16 cellular contexts compared by ENCODE assay signal in the genomic region with DNA sequence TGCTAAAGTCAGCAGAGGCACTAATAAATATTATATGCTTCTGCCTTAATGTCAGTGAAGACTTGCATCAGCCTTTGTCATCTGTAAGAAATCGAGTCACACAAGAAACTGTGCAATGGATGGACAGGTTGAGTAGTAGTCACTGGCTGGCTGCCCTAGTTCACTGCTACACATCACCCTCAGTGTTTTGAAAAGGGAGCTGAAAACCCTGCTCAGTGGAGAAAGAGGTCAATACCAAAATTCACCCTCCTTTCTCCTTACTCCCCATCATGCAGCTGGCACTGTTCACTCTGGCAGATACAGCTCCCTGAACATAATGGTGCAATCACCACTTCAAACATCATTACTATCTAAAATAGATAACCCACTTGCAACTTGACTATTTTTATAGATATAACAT. TPM values are rescaled to one million over a fixed set of nuclear protein-coding genes. Genes with fewer than 3 reads are reported as not detected.
DNase-seq lines count a peak whose midpoint lies in the region; ATAC-seq and TF ChIP-seq lines count a peak whose summit lies in the region.
"Had no signal": no experiment of that assay in that cellular context is flagged by ENCODE, and none has a peak within 500 bp of the region (broad histone marks: within the 10 kb centered on the region; RNA-seq: fewer than 3 reads in every experiment).

No MANE protein-coding gene starts in this region.

- POLR2A ChIA-PET in MCF 10A (lab: Yijun Ruan, JAX) = interaction anchor here (1.5 to 2.1 kb wide), 2 partner anchors 19 to 67 kb away, joined by 7 to 10 read pairs; no protein-coding TSS in a partner anchor

- no peak overlapping the region for H3K4me2 ChIP-seq in MM.1S (ENCODE audit: low read depth, low read length)

- H3F3A ChIP-seq in MM.1S (ENCODE audit: insufficient read depth, low read length) = peaks cover 2% of the 10 kb centered on the region; the same call in 1 of the 2 replicates

- H3K4me1 ChIP-seq in breast epithelium (no peaks in the 10 kb centered on the region), MM.1S (ENCODE audit: low read length) (no peaks in the 10 kb centered on the region), HAP-1 (no peaks in the 10 kb centered on the region), sigmoid colon (peaks cover 0 to 30% (median 15%) of the 10 kb centered on the region in 4 donors)

- no peaks in the 10 kb centered on the region for H3K36me3 ChIP-seq in breast epithelium
- H3K36me3 ChIP-seq in MM.1S (replicated peaks; ENCODE audit: insufficient read depth, low read length) = no peaks in the 10 kb centered on the region
- H3K36me3 ChIP-seq in HAP-1 (replicated peaks) = no peaks in the 10 kb centered on the region
- H3K36me3 ChIP-seq in sigmoid colon = no peaks in the 10 kb centered on the region

- H3K9me3 Mint-ChIP-seq in MCF 10A (ENCODE audit: unreplicated experiment) = no peaks in the 10 kb centered on the region
- H3K9me3 Mint-ChIP-seq: CD4-positive, alpha-beta T cell; HFFc6 had no signal

- no peaks in the 10 kb centered on the region for H3K27me3 Mint-ChIP-seq in MCF 10A (ENCODE audit: insufficient read depth, unreplicated experiment)

- no peak overlapping the region for H2AFZ ChIP-seq in MM.1S (ENCODE audit: low read length)

- no peaks in the 10 kb centered on the region for H3K36me3 Mint-ChIP-seq in MCF 10A (ENCODE audit: insufficient read depth, unreplicated experiment)

- TF ChIP-seq POLR2A in breast epithelium (IDR thresholded peaks at IDR 0.05) (no peak), sigmoid colon (IDR thresholded peaks at IDR 0.05) (no peak)

- TF ChIP-seq EP300 in sigmoid colon (IDR thresholded peaks at IDR 0.05) = no peak

- no TSS peak for BruUV-seq in MCF 10A (replicated peaks; lab: Mats Ljungman, UMichigan)

- H3K4me1 Mint-ChIP-seq in MCF 10A (ENCODE audit: insufficient read depth, unreplicated experiment) = peaks cover 39% of the 10 kb centered on the region

- H3K27ac Mint-ChIP-seq in MCF 10A (ENCODE audit: low read depth, unreplicated experiment) = no peak overlapping the region
- H3K27ac Mint-ChIP-seq: CD4-positive, alpha-beta T cell; HFFc6 had no signal

- 82 to 91% methylated on average over 1 of the region's 1 CpG for WGBS in sigmoid colon, 2 donors

- H4K20me1 ChIP-seq in MM.1S (ENCODE audit: insufficient read depth, low read length) = no peaks in the 10 kb centered on the region

- H3K9me2 ChIP-seq in MM.1S (replicated peaks; ENCODE audit: insufficient read depth, low read length) = no peaks in the 10 kb centered on the region

- in situ Hi-C loops in HAP-1 (cut with MboI; ENCODE audit: low sequenced_read_pairs) = no loop called here

- CTCF ChIA-PET in MCF 10A (lab: Yijun Ruan, JAX) = interaction anchor here (0.6 to 1.3 kb wide), 4 partner anchors 10 to 160 kb away, joined by 3 read pairs; no protein-coding TSS in a partner anchor

- H3K4me3 ChIP-seq in breast epithelium = no peak overlapping the region
- H3K4me3 ChIP-seq in MM.1S (ENCODE audit: low read length) = no peak overlapping the region
- no peak overlapping the region for H3K4me3 ChIP-seq in HAP-1
- no peak overlapping the region for H3K4me3 ChIP-seq in sigmoid colon

- DNase-seq in MCF 10A (ENCODE audit: unreplicated experiment) = peak; percentile 46
- DNase-seq in breast epithelium (ENCODE audit: low spot score in 2 of 2) = no peak
- DNase-seq in cerebellar cortex (ENCODE audit: low spot score) = peak; percentile 79
- DNase-seq in MM.1S = no peak
- no peak for DNase-seq in HAP-1 (ENCODE audit: low spot score in 2 of 2)
- no peak for DNase-seq in sigmoid colon
- DNase-seq: 8988T; AML-193; CD4-positive, alpha-beta T cell; DMS79; GOT3; HCEC 1CT; HFFc6 had no signal

- ATAC-seq in esophagus mucosa (peak; percentile 37), GM21381 (IDR thresholded peaks at IDR 0.05; ENCODE audit: unreplicated experiment) (no peak)

- no peaks in the 10 kb centered on the region for H3K27me3 ChIP-seq in breast epithelium
- no peaks in the 10 kb centered on the region for H3K27me3 ChIP-seq in MM.1S (replicated peaks; ENCODE audit: insufficient read depth, low read length)
- H3K27me3 ChIP-seq in HAP-1 (ENCODE audit: low read depth) = peaks cover 28% of the 10 kb centered on the region
- no peaks in the 10 kb centered on the region for H3K27me3 ChIP-seq in sigmoid colon

- TF ChIP-seq CTCF in MCF 10A (IDR thresholded peaks at IDR 0.05; ENCODE audit: unreplicated experiment) = no peak
- TF ChIP-seq CTCF in breast epithelium (IDR thresholded peaks at IDR 0.05) = no peak
- TF ChIP-seq CTCF in MM.1S (IDR thresholded peaks at IDR 0.05; ENCODE audit: low read length) = no peak
- no peak for TF ChIP-seq CTCF in sigmoid colon (IDR thresholded peaks at IDR 0.05)

- H3K9ac ChIP-seq in MM.1S (ENCODE audit: low read length) = no peak overlapping the region

- H3K79me2 ChIP-seq in MM.1S (ENCODE audit: low read length) = no peaks in the 10 kb centered on the region

- H3K9me3 ChIP-seq in breast epithelium (no peaks in the 10 kb centered on the region), MM.1S (replicated peaks; ENCODE audit: insufficient read depth, low read length) (no peaks in the 10 kb centered on the region), HAP-1 (no peaks in the 10 kb centered on the region), sigmoid colon (no peaks in the 10 kb centered on the region)

- no peak overlapping the region for H3K4me3 Mint-ChIP-seq in MCF 10A (ENCODE audit: unreplicated experiment)
- H3K4me3 Mint-ChIP-seq: CD4-positive, alpha-beta T cell; HFFc6 had no signal

- no peak overlapping the region for H3K27ac ChIP-seq in breast epithelium
- H3K27ac ChIP-seq in MM.1S (ENCODE audit: low read length) = no peak overlapping the region
- H3K27ac ChIP-seq in sigmoid colon = no peak overlapping the region

- intact Hi-C loops in MCF 10A (cut with micrococcal nuclease) = no loop called here
- intact Hi-C loops in breast epithelium (cut with DNase I; ENCODE audit: low total_unique reads) = no loop called here
- intact Hi-C loops in sigmoid colon (cut with DNase I) = no loop called here

RNA-seq across cellular contexts. Expression of gene ANKS1B, which starts 6.6 kb away (rescaled TPM):
- 17.7 and 18.8 TPM in 2 replicates for total RNA-seq in MCF 10A (2022)
- 100 to 1,000 TPM in 1 of 3 donors, 10 to 100 TPM in 2; 16.6 to 115 (median 32.4) TPM for total RNA-seq in breast epithelium
- total RNA-seq in esophagus mucosa = 2.8 TPM
- 10 to 100 TPM; 27.7 to 57.3 (median 37.1) TPM for total RNA-seq in sigmoid colon
- polyA plus RNA-seq in sigmoid colon = 1 to 10 TPM in 2 of 3 donors, not detected in 1; 1.0 to 1.2 TPM
- total RNA-seq: HT1080 had no signal

Comparison
In these comparisons a context has a peak if more than half of its experiments do, and no peak if none do; other contexts are left out.
1. DNase-seq: peak in MCF 10A (single experiment) and cerebellar cortex (single experiment); none in breast epithelium (0 of 2), MM.1S (single experiment), HAP-1 (0 of 2) and sigmoid colon (single experiment).